In genomic region chr10:43684198-43684559, GRCh38 we compare ENCODE assay signal across 21 cellular contexts.
"Had no signal": no experiment of that assay in that cellular context is flagged by ENCODE, and none has a peak within 500 bp of the region (broad histone marks: within the 10 kb centered on the region; RNA-seq: fewer than 3 reads in every experiment).

No MANE protein-coding gene starts in this region.

- H3K27me3 ChIP-seq: pancreas, right lobe of liver, suprapubic skin, testis, tibial artery, transverse colon, upper lobe of right lung, uterus had no signal

- H3K4me3 ChIP-seq: pancreas, prostate gland, right lobe of liver, skin epidermis, smooth muscle cell, spleen, suprapubic skin, testis, tibial artery, transverse colon, upper lobe of right lung, uterus had no signal

- H3K9me3 ChIP-seq: neutrophil, pancreas, prostate gland, right lobe of liver, spleen, suprapubic skin, testis, tibial artery, transverse colon, upper lobe of right lung, uterus had no signal

- H3K27ac ChIP-seq: neutrophil, pancreas, prostate gland, right lobe of liver, skin epidermis, spleen, suprapubic skin, testis, tibial artery, transverse colon, upper lobe of right lung, uterus had no signal

- DNase-seq: naive B cell; nephron progenitor cell; pancreas; retina; right lobe of liver; spleen; stimulated activated CD4-positive, alpha-beta T cell treated with anti-CD3 and anti-CD28 coated beads, Interleukin-12 subunit alpha, Interleukin-12 subunit beta, amount 100 ng/mL, for 4 hours; stimulated activated CD4-positive, alpha-beta T cell treated with anti-CD3 and anti-CD28 coated beads, Interleukin-4, amount 100 ng/mL, for 4 hours; stimulated activated naive CD4-positive, alpha-beta T cell; substantia nigra; tibial artery; transverse colon; upper lobe of right lung; uterus had no signal

- H3K36me3 ChIP-seq: neutrophil, pancreas, prostate gland, right lobe of liver, spleen, suprapubic skin, tibial artery, transverse colon, upper lobe of right lung, uterus had no signal

- H3K4me1 ChIP-seq: prostate gland, testis, upper lobe of right lung, uterus had no signal

- ATAC-seq: stimulated activated memory B cell treated with anti-CD40 and anti-IgM and Interleukin-4, amounts not matched to agents 10 μg/mL and 1 μg/mL and 100 μg/mL, for 72 hours had no signal
